ENCODE assay signal across 1 cellular context in the genomic region with DNA sequence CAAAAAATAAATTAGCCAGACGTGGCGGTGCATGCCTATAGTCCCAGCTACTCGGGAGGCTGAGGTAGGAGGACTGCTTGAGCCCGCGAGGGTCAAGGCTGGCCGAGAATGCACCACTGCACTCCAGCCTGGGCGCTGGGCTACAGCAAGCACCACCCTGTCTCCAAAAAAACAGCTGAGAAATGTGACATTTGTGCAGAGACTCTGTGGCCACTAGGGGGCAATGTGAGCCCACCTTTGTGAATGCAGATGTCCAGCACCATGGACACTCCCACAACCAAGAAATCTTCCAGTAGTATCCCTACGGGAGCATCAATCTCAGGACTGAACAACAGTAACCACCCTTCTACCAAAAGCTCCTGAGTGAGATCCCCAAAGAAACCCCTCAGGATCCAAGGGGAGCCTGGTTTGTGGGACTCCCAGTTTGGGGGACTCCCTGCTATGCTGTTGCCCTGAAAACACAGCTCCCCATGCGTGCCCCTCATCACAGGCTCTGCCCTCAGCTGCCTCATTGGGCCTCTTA.
A peak's percentile ranks its signal among the peaks of the same experiment; 100 is the strongest.
TF ChIP-seq lines count a peak whose summit lies in the region.

No MANE protein-coding gene starts in this region.

TF ChIP-seq in HepG2, 621 proteins besides CTCF, POLR2A, EP300 and RAD21 (continued from another document and continues in another):
- TF ChIP-seq, protein P1, sequence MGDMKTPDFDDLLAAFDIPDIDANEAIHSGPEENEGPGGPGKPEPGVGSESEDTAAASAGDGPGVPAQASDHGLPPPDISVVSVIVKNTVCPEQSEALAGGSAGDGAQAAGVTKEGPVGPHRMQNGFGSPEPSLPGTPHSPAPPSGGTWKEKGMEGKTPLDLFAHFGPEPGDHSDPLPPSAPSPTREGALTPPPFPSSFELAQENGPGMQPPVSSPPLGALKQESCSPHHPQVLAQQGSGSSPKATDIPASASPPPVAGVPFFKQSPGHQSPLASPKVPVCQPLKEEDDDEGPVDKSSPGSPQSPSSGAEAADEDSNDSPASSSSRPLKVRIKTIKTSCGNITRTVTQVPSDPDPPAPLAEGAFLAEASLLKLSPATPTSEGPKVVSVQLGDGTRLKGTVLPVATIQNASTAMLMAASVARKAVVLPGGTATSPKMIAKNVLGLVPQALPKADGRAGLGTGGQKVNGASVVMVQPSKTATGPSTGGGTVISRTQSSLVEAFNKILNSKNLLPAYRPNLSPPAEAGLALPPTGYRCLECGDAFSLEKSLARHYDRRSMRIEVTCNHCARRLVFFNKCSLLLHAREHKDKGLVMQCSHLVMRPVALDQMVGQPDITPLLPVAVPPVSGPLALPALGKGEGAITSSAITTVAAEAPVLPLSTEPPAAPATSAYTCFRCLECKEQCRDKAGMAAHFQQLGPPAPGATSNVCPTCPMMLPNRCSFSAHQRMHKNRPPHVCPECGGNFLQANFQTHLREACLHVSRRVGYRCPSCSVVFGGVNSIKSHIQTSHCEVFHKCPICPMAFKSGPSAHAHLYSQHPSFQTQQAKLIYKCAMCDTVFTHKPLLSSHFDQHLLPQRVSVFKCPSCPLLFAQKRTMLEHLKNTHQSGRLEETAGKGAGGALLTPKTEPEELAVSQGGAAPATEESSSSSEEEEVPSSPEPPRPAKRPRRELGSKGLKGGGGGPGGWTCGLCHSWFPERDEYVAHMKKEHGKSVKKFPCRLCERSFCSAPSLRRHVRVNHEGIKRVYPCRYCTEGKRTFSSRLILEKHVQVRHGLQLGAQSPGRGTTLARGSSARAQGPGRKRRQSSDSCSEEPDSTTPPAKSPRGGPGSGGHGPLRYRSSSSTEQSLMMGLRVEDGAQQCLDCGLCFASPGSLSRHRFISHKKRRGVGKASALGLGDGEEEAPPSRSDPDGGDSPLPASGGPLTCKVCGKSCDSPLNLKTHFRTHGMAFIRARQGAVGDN (CRISPR knock-in tag; IDR thresholded peaks at IDR 0.05) = peak; percentile 55
- TF ChIP-seq SMC3 (IDR thresholded peaks at IDR 0.05; ENCODE audit: low read length) (peak; percentile 89), HOXA5 (CRISPR knock-in tag; IDR thresholded peaks at IDR 0.05) (no peak), ERF (CRISPR knock-in tag; IDR thresholded peaks at IDR 0.05) (peak; percentile 52; the same call in 1 of the 2 replicates), ZNF337 (CRISPR knock-in tag; IDR thresholded peaks at IDR 0.05; ENCODE audit: borderline replicate concordance, low read depth) (no peak), STAG1 (CRISPR knock-in tag; IDR thresholded peaks at IDR 0.05) (peak; percentile 95), TGIF2 (CRISPR knock-in tag; IDR thresholded peaks at IDR 0.05) (peak; percentile 65; the same call in 1 of the 2 replicates), ZNF205 (CRISPR knock-in tag; IDR thresholded peaks at IDR 0.05) (no peak), HOXA3 (CRISPR knock-in tag; IDR thresholded peaks at IDR 0.05) (peak; percentile 22; the same call in 1 of the 2 replicates), FOXK2 (IDR thresholded peaks at IDR 0.05) (no peak), SAP130 (CRISPR knock-in tag; IDR thresholded peaks at IDR 0.05; ENCODE audit: low read depth) (peak; percentile 44; the same call in 1 of the 2 replicates), TEAD3 (CRISPR knock-in tag; optimal IDR thresholded peaks at IDR 0.05; ENCODE audit: borderline replicate concordance) (peak; percentile 43), NFE2L1 (CRISPR knock-in tag; IDR thresholded peaks at IDR 0.05; ENCODE audit: borderline replicate concordance) (no peak), MXI1 (IDR thresholded peaks at IDR 0.05; ENCODE audit: borderline replicate concordance, low read depth, low read length) (peak; percentile 37; the same call in 1 of the 3 replicates), TCF12 (IDR thresholded peaks at IDR 0.05) (no peak), TCF12 (CRISPR knock-in tag; IDR thresholded peaks at IDR 0.05) (0 out of 2 replicates have a peak, but pooled peaks have one; percentile 29)
- TF ChIP-seq, protein P2, sequence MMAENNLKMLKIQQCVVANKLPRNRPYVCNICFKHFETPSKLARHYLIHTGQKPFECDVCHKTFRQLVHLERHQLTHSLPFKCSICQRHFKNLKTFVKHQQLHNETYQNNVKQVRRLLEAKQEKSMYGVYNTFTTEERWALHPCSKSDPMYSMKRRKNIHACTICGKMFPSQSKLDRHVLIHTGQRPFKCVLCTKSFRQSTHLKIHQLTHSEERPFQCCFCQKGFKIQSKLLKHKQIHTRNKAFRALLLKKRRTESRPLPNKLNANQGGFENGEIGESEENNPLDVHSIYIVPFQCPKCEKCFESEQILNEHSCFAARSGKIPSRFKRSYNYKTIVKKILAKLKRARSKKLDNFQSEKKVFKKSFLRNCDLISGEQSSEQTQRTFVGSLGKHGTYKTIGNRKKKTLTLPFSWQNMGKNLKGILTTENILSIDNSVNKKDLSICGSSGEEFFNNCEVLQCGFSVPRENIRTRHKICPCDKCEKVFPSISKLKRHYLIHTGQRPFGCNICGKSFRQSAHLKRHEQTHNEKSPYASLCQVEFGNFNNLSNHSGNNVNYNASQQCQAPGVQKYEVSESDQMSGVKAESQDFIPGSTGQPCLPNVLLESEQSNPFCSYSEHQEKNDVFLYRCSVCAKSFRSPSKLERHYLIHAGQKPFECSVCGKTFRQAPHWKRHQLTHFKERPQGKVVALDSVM (CRISPR knock-in tag; IDR thresholded peaks at IDR 0.05) = peak; percentile 86
- TF ChIP-seq, protein P3, sequence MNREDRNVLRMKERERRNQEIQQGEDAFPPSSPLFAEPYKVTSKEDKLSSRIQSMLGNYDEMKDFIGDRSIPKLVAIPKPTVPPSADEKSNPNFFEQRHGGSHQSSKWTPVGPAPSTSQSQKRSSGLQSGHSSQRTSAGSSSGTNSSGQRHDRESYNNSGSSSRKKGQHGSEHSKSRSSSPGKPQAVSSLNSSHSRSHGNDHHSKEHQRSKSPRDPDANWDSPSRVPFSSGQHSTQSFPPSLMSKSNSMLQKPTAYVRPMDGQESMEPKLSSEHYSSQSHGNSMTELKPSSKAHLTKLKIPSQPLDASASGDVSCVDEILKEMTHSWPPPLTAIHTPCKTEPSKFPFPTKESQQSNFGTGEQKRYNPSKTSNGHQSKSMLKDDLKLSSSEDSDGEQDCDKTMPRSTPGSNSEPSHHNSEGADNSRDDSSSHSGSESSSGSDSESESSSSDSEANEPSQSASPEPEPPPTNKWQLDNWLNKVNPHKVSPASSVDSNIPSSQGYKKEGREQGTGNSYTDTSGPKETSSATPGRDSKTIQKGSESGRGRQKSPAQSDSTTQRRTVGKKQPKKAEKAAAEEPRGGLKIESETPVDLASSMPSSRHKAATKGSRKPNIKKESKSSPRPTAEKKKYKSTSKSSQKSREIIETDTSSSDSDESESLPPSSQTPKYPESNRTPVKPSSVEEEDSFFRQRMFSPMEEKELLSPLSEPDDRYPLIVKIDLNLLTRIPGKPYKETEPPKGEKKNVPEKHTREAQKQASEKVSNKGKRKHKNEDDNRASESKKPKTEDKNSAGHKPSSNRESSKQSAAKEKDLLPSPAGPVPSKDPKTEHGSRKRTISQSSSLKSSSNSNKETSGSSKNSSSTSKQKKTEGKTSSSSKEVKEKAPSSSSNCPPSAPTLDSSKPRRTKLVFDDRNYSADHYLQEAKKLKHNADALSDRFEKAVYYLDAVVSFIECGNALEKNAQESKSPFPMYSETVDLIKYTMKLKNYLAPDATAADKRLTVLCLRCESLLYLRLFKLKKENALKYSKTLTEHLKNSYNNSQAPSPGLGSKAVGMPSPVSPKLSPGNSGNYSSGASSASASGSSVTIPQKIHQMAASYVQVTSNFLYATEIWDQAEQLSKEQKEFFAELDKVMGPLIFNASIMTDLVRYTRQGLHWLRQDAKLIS (CRISPR knock-in tag; IDR thresholded peaks at IDR 0.05) = no peak
- TF ChIP-seq, protein P4, sequence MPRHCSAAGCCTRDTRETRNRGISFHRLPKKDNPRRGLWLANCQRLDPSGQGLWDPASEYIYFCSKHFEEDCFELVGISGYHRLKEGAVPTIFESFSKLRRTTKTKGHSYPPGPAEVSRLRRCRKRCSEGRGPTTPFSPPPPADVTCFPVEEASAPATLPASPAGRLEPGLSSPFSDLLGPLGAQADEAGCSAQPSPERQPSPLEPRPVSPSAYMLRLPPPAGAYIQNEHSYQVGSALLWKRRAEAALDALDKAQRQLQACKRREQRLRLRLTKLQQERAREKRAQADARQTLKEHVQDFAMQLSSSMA (CRISPR knock-in tag; IDR thresholded peaks at IDR 0.05) = no peak
- TF ChIP-seq, protein P5, sequence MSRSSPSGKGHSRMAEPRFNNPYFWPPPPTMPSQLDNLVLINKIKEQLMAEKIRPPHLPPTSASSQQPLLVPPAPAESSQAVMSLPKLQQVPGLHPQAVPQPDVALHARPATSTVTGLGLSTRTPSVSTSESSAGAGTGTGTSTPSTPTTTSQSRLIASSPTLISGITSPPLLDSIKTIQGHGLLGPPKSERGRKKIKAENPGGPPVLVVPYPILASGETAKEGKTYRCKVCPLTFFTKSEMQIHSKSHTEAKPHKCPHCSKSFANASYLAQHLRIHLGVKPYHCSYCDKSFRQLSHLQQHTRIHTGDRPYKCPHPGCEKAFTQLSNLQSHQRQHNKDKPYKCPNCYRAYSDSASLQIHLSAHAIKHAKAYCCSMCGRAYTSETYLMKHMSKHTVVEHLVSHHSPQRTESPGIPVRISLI (CRISPR knock-in tag; IDR thresholded peaks at IDR 0.05; ENCODE audit: borderline replicate concordance) = peak; percentile 60; the same call in 1 of the 2 replicates
- TF ChIP-seq, protein P6, sequence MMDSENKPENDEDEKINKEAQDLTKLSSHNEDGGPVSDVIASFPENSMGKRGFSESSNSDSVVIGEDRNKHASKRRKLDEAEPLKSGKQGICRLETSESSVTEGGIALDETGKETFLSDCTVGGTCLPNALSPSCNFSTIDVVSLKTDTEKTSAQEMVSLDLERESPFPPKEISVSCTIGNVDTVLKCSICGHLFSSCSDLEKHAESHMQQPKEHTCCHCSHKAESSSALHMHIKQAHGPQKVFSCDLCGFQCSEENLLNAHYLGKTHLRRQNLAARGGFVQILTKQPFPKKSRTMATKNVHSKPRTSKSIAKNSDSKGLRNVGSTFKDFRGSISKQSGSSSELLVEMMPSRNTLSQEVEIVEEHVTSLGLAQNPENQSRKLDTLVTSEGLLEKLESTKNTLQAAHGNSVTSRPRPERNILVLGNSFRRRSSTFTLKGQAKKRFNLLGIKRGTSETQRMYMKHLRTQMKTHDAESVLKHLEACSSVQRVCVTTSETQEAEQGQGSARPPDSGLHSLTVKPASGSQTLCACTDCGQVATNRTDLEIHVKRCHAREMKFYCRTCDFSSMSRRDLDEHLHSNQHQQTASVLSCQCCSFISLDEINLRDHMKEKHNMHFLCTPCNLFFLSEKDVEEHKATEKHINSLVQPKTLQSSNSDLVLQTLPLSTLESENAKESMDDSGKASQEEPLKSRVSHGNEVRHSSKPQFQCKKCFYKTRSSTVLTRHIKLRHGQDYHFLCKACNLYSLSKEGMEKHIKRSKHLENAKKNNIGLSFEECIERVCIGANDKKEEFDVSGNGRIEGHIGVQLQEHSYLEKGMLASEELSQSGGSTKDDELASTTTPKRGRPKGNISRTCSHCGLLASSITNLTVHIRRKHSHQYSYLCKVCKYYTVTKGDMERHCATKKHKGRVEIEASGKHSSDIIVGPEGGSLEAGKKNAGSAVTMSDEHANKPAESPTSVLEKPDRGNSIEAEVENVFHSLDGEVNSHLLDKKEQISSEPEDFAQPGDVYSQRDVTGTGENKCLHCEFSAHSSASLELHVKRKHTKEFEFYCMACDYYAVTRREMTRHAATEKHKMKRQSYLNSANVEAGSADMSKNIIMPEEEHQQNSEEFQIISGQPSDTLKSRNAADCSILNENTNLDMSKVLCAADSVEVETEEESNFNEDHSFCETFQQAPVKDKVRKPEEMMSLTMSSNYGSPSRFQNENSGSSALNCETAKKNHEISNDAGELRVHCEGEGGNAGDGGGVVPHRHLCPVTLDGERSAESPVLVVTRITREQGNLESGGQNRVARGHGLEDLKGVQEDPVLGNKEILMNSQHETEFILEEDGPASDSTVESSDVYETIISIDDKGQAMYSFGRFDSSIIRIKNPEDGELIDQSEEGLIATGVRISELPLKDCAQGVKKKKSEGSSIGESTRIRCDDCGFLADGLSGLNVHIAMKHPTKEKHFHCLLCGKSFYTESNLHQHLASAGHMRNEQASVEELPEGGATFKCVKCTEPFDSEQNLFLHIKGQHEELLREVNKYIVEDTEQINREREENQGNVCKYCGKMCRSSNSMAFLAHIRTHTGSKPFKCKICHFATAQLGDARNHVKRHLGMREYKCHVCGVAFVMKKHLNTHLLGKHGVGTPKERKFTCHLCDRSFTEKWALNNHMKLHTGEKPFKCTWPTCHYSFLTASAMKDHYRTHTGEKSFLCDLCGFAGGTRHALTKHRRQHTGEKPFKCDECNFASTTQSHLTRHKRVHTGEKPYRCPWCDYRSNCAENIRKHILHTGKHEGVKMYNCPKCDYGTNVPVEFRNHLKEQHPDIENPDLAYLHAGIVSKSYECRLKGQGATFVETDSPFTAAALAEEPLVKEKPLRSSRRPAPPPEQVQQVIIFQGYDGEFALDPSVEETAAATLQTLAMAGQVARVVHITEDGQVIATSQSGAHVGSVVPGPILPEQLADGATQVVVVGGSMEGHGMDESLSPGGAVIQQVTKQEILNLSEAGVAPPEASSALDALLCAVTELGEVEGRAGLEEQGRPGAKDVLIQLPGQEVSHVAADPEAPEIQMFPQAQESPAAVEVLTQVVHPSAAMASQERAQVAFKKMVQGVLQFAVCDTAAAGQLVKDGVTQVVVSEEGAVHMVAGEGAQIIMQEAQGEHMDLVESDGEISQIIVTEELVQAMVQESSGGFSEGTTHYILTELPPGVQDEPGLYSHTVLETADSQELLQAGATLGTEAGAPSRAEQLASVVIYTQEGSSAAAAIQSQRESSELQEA (CRISPR knock-in tag; IDR thresholded peaks at IDR 0.05; ENCODE audit: not compliant biosample characterization) = peak; percentile 40
- TF ChIP-seq, protein P7, sequence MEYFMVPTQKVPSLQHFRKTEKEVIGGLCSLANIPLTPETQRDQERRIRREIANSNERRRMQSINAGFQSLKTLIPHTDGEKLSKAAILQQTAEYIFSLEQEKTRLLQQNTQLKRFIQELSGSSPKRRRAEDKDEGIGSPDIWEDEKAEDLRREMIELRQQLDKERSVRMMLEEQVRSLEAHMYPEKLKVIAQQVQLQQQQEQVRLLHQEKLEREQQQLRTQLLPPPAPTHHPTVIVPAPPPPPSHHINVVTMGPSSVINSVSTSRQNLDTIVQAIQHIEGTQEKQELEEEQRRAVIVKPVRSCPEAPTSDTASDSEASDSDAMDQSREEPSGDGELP (IDR thresholded peaks at IDR 0.05; ENCODE audit: borderline replicate concordance, low read depth) = peak; percentile 90
- TF ChIP-seq, protein P8, sequence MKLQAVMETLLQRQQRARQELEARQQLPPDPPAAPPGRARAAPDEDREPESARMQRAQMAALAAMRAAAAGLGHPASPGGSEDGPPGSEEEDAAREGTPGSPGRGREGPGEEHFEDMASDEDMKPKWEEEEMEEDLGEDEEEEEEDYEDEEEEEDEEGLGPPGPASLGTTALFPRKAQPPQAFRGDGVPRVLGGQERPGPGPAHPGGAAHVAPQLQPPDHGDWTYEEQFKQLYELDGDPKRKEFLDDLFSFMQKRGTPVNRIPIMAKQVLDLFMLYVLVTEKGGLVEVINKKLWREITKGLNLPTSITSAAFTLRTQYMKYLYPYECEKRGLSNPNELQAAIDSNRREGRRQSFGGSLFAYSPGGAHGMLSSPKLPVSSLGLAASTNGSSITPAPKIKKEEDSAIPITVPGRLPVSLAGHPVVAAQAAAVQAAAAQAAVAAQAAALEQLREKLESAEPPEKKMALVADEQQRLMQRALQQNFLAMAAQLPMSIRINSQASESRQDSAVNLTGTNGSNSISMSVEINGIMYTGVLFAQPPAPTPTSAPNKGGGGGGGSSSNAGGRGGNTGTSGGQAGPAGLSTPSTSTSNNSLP (IDR thresholded peaks at IDR 0.05; ENCODE audit: low read depth, low read length) = 0 out of 2 replicates have a peak, but pooled peaks have one; percentile 44
- TF ChIP-seq, protein P9, sequence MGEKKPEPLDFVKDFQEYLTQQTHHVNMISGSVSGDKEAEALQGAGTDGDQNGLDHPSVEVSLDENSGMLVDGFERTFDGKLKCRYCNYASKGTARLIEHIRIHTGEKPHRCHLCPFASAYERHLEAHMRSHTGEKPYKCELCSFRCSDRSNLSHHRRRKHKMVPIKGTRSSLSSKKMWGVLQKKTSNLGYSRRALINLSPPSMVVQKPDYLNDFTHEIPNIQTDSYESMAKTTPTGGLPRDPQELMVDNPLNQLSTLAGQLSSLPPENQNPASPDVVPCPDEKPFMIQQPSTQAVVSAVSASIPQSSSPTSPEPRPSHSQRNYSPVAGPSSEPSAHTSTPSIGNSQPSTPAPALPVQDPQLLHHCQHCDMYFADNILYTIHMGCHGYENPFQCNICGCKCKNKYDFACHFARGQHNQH (CRISPR knock-in tag; IDR thresholded peaks at IDR 0.05) = peak; percentile 54; the same call in 1 of the 2 replicates
